Comparison of ENCODE assay signal across 26 cellular contexts in genomic region chr16:86095906-86096485, GRCh38.
"Had no signal": no experiment of that assay in that cellular context is flagged by ENCODE, and none has a peak within 500 bp of the region (broad histone marks: within the 10 kb centered on the region; RNA-seq: fewer than 3 reads in every experiment).

No MANE protein-coding gene starts in this region.

- H3K27ac Mint-ChIP-seq: activated CD4-positive, alpha-beta T cell treated with anti-CD3 and anti-CD28 coated beads for 36 hours; activated T-helper 1 cell treated with anti-CD3 and anti-CD28 coated beads, Interleukin-12 subunit alpha, Interleukin-12 subunit beta, Interleukin-2, Interleukin-4 antibody, amounts not matched to agents 30 ng/mL and 10 ng/mL and 1 ng/mL, durations not matched to agents 14 hours and 24 hours and 36 hours had no signal

- H3K4me1 ChIP-seq: breast epithelium, pancreas, prostate gland had no signal

- H3K4me3 ChIP-seq: breast epithelium, coronary artery, dorsolateral prefrontal cortex, gastroesophageal sphincter, pancreas, prostate gland, smooth muscle cell, tibial nerve had no signal

- FAIRE-seq: keratinocyte, pancreas had no signal

- H3K9me3 ChIP-seq: breast epithelium, gastroesophageal sphincter, pancreas, prostate gland had no signal

- H3K27me3 ChIP-seq: gastroesophageal sphincter, pancreas had no signal

- H3K4me3 Mint-ChIP-seq: activated CD4-positive, alpha-beta T cell treated with anti-CD3 and anti-CD28 coated beads for 36 hours; activated T-helper 1 cell treated with anti-CD3 and anti-CD28 coated beads, Interleukin-12 subunit alpha, Interleukin-12 subunit beta, Interleukin-2, Interleukin-4 antibody, amounts not matched to agents 30 ng/mL and 10 ng/mL and 1 ng/mL, durations not matched to agents 14 hours and 24 hours and 36 hours had no signal

- H3K36me3 ChIP-seq: breast epithelium, gastroesophageal sphincter, pancreas, prostate gland, tibial nerve had no signal

- H3K27ac ChIP-seq: breast epithelium, coronary artery, dorsolateral prefrontal cortex, gastroesophageal sphincter, pancreas, prostate gland, tibial nerve had no signal

- H3K9me3 Mint-ChIP-seq: activated T-helper 1 cell treated with anti-CD3 and anti-CD28 coated beads, Interleukin-12 subunit alpha, Interleukin-12 subunit beta, Interleukin-2, Interleukin-4 antibody, amounts not matched to agents 30 ng/mL and 10 ng/mL and 1 ng/mL, durations not matched to agents 14 hours and 24 hours and 36 hours had no signal

- ATAC-seq: activated CD4-positive, alpha-beta T cell treated with anti-CD3 and anti-CD28 coated beads for 36 hours; gastroesophageal sphincter; left colon; pancreas had no signal

- H3K4me1 Mint-ChIP-seq: activated CD4-positive, alpha-beta T cell treated with anti-CD3 and anti-CD28 coated beads for 36 hours had no signal

- DNase-seq: activated CD4-positive, alpha-beta T cell treated with anti-CD3 and anti-CD28 coated beads for 36 hours; activated CD4-positive, alpha-beta T cell treated with anti-CD3 and anti-CD28 coated beads, Interleukin-2, amount 50 U/mL, for 4 hours; activated CD4-positive, CD25-positive, alpha-beta regulatory T cell; activated gamma-delta T cell treated with Interleukin-2 at 50 U/mL for 16 hours; activated naive CD4-positive, alpha-beta T cell treated with anti-CD3 and anti-CD28 coated beads, Interleukin-2, amount 50 U/mL, for 16 hours; activated T-cell treated with anti-CD3 and anti-CD28 coated beads, Interleukin-2, amount 50 U/mL, for 1 hour; effector memory CD4-positive, alpha-beta T cell; erythroblast; hippocampal formation; mammary epithelial cell; nucleus accumbens; retina; stimulated activated CD4-positive, alpha-beta T cell treated with anti-CD3 and anti-CD28 coated beads, Interleukin-15, amount 100 ng/mL, for 24 hours; stimulated activated CD4-positive, alpha-beta T cell treated with anti-CD3 and anti-CD28 coated beads, Interleukin-2, amount 100 ng/mL, for 24 hours; stimulated activated naive CD4-positive, alpha-beta T cell had no signal
